In genomic region chr6:157433678-157434081, GRCh38 we compare ENCODE assay signal across 1 cellular context.
TF ChIP-seq lines count a peak whose summit lies in the region.

No MANE protein-coding gene starts in this region.

TF ChIP-seq in K562, 482 proteins besides CTCF, POLR2A, EP300 and RAD21 (continued from another document):
- TF ChIP-seq MGA (IDR thresholded peaks at IDR 0.05): peak; percentile 30; the same call in 1 of the 2 replicates
- peak; percentile 54 for TF ChIP-seq CBFA2T3 (IDR thresholded peaks at IDR 0.05)
- TF ChIP-seq ZNF644 (tag; IDR thresholded peaks at IDR 0.05; ENCODE audit: low read depth): peak; percentile 57; the same call in 1 of the 2 replicates
- 0 out of 2 replicates have a peak, but pooled peaks have one; percentile 24 for TF ChIP-seq ARID1B (IDR thresholded peaks at IDR 0.05)
- TF ChIP-seq KDM4B (IDR thresholded peaks at IDR 0.05; ENCODE audit: borderline replicate concordance in 2 of 2, low read depth in 1 of 2): no peak
- 0 out of 4 replicates have a peak, but pooled peaks of 1 of the 2 experiments have one; percentile 19 for TF ChIP-seq HDAC1 (IDR thresholded peaks at IDR 0.05)
- TF ChIP-seq TCF3 (CRISPR knock-in tag; IDR thresholded peaks at IDR 0.05): peak; percentile 21; the same call in 1 of the 2 replicates
- no peak for TF ChIP-seq OTX1 (CRISPR knock-in tag; IDR thresholded peaks at IDR 0.05)
